ENCODE assay signal across 15 cellular contexts in the genomic region with DNA sequence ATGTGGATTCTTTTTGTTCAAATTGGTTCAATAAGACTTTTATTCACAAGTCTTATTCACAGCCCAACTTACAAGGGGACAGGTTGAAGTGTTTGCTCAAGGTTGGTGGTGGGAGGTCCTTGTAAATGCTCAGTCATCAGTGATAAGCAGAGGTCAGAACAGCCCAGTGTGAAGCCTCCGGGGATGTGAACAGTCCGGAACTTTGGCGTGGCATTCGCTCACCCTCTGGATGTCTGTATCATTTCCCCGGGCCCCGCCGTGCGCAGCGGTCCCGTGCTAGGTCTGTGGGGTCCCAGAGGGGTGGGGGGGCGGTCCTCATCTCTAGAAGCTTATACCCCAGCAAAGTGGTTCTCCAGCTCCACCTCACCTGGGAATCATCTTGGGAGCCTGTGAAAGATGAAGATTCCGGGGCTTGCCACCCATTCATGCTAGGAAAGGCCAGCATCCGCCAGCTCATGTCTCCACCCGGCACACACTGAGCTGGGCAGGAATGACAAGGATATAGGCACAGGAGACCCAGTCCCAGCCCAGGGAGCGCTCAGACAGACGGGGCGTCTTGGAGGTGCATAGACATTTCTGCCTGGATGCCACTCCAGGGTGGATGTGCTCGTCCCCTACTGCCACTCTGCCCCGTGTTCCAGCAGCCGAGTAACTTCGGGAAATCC.
DNase-seq lines count a peak whose midpoint lies in the region; ATAC-seq, FAIRE-seq and TF ChIP-seq lines count a peak whose summit lies in the region.
"Had no signal": no experiment of that assay in that cellular context is flagged by ENCODE, and none has a peak within 500 bp of the region (broad histone marks: within the 10 kb centered on the region; RNA-seq: fewer than 3 reads in every experiment).

No MANE protein-coding gene starts in this region.

- H3K36me3 ChIP-seq in ectodermal cell (ENCODE audit: control insufficient read depth, insufficient read depth, low read length) (peaks cover 3% of the 10 kb centered on the region), muscle layer of duodenum (ENCODE audit: control insufficient read depth in 1 of 2, insufficient read depth in 2 of 2, low read length in 2 of 2) (no peaks in the 10 kb centered on the region), thyroid gland (no peaks in the 10 kb centered on the region)
- H3K36me3 ChIP-seq: right atrium auricular region had no signal

- no peak for TF ChIP-seq CTCF in thyroid gland (IDR thresholded peaks at IDR 0.05)

- no peaks in the 10 kb centered on the region for H3K27me3 Mint-ChIP-seq in activated T-cell treated with anti-CD3 and anti-CD28 coated beads, Interleukin-2, amount 50 U/mL, for 72 hours (ENCODE audit: low read depth)
- no peaks in the 10 kb centered on the region for H3K27me3 Mint-ChIP-seq in activated T-cell treated with anti-CD3 and anti-CD28 coated beads, Interleukin-2, amount 50 U/mL, for 4 hours (ENCODE audit: low read depth)
- H3K27me3 Mint-ChIP-seq: dendritic cell treated with granulocyte-macrophage colony-stimulating factor and Interleukin-4, amounts not matched to agents 40 ng/mL and 50 ng/mL, for 4 days had no signal

- H3K4me1 Mint-ChIP-seq in activated T-cell treated with anti-CD3 and anti-CD28 coated beads, Interleukin-2, amount 50 U/mL, for 72 hours (ENCODE audit: low read depth) = peaks cover 43% of the 10 kb centered on the region
- H3K4me1 Mint-ChIP-seq in activated T-cell treated with anti-CD3 and anti-CD28 coated beads, Interleukin-2, amount 50 U/mL, for 4 hours (ENCODE audit: low read depth) = peaks cover 47% of the 10 kb centered on the region

- no peak overlapping the region for H3K27ac ChIP-seq in ectodermal cell (ENCODE audit: insufficient read depth, low read depth, low read length, poor library complexity, severe bottlenecking)
- H3K27ac ChIP-seq in muscle layer of duodenum (ENCODE audit: low read length) = no peak overlapping the region
- H3K27ac ChIP-seq in thyroid gland = peak overlapping the region; percentile 90 to 99 (median 95)
- H3K27ac ChIP-seq: right atrium auricular region had no signal

- H3K9me3 Mint-ChIP-seq in activated T-cell treated with anti-CD3 and anti-CD28 coated beads, Interleukin-2, amount 50 U/mL, for 72 hours = no peaks in the 10 kb centered on the region
- peaks cover 7% of the 10 kb centered on the region for H3K9me3 Mint-ChIP-seq in activated T-cell treated with anti-CD3 and anti-CD28 coated beads, Interleukin-2, amount 50 U/mL, for 4 hours

- DNase-seq in activated T-cell treated with anti-CD3 and anti-CD28 coated beads, Interleukin-2, amount 50 U/mL, for 72 hours = no peak
- DNase-seq in activated T-cell treated with anti-CD3 and anti-CD28 coated beads, Interleukin-2, amount 50 U/mL, for 4 hours = no peak
- peak; percentile 32 to 43 for DNase-seq in thyroid gland
- no peak for DNase-seq in stimulated activated CD4-positive, alpha-beta T cell treated with anti-CD3 and anti-CD28 coated beads, Interleukin-15, amount 100 ng/mL, for 24 hours
- no peak for DNase-seq in GM12891 (ENCODE audit: insufficient read length, low spot score)
- DNase-seq: activated CD4-positive, alpha-beta T cell treated with anti-CD3 and anti-CD28 coated beads for 48 hours; activated gamma-delta T cell treated with Interleukin-2 at 50 U/mL for 16 hours had no signal

- H3K4me1 ChIP-seq in ectodermal cell (ENCODE audit: control insufficient read depth, insufficient read depth, low read length) (no peaks in the 10 kb centered on the region), muscle layer of duodenum (ENCODE audit: control insufficient read depth in 1 of 2, insufficient read depth in 2 of 2, low read length in 2 of 2) (peaks cover 0 to 13% of the 10 kb centered on the region in 2 donors), thyroid gland (peaks cover 34 to 39% of the 10 kb centered on the region in 2 donors)

- H3K27me3 ChIP-seq in ectodermal cell (ENCODE audit: control insufficient read depth, insufficient read depth, low read length, poor library complexity, severe bottlenecking) (no peaks in the 10 kb centered on the region), muscle layer of duodenum (ENCODE audit: low read depth, low read length) (no peaks in the 10 kb centered on the region), thyroid gland (no peaks in the 10 kb centered on the region)
- H3K27me3 ChIP-seq: right atrium auricular region had no signal

- no peak for TF ChIP-seq POLR2A in thyroid gland (IDR thresholded peaks at IDR 0.05)
- no peak for TF ChIP-seq POLR2A in GM12891 (IDR thresholded peaks at IDR 0.05; ENCODE audit: low read depth, low read length)

- peak overlapping the region; percentile 22 for H3K4me3 ChIP-seq in ectodermal cell (ENCODE audit: insufficient read depth, low read depth, low read length)
- peak overlapping the region; percentile 42 to 65 for H3K4me3 ChIP-seq in muscle layer of duodenum (ENCODE audit: low read depth in 1 of 2, low read length in 2 of 2)
- H3K4me3 ChIP-seq in thyroid gland (replicated peaks in 1 of 3) = no peak overlapping the region

- FAIRE-seq in GM12891 (lab: Jason Lieb, UNC) = no peak
- FAIRE-seq: A204.1, GM19239 had no signal

- peak overlapping the region; percentile 5 to 83 for H3K4me3 Mint-ChIP-seq in activated T-cell treated with anti-CD3 and anti-CD28 coated beads, Interleukin-2, amount 50 U/mL, for 72 hours
- no peak overlapping the region for H3K4me3 Mint-ChIP-seq in activated T-cell treated with anti-CD3 and anti-CD28 coated beads, Interleukin-2, amount 50 U/mL, for 4 hours
- H3K4me3 Mint-ChIP-seq: dendritic cell treated with granulocyte-macrophage colony-stimulating factor and Interleukin-4, amounts not matched to agents 40 ng/mL and 50 ng/mL, for 4 days had no signal

- no peak overlapping the region for H3K27ac Mint-ChIP-seq in activated T-cell treated with anti-CD3 and anti-CD28 coated beads, Interleukin-2, amount 50 U/mL, for 72 hours
- H3K27ac Mint-ChIP-seq: dendritic cell treated with granulocyte-macrophage colony-stimulating factor and Interleukin-4, amounts not matched to agents 40 ng/mL and 50 ng/mL, for 4 days had no signal

- H3K36me3 Mint-ChIP-seq in activated T-cell treated with anti-CD3 and anti-CD28 coated beads, Interleukin-2, amount 50 U/mL, for 72 hours (ENCODE audit: insufficient read depth in 2 of 2) = peaks cover 6 to 9% of the 10 kb centered on the region in 2 donors
- H3K36me3 Mint-ChIP-seq in activated T-cell treated with anti-CD3 and anti-CD28 coated beads, Interleukin-2, amount 50 U/mL, for 4 hours (ENCODE audit: insufficient read depth) = peaks cover 10% of the 10 kb centered on the region

- WGBS in ectodermal cell, 2 experiments = 88 to 89% methylated on average over 21 of the region's 21 CpGs
- WGBS in thyroid gland, 2 donors = 70 to 79% methylated on average over 16 to 19 of the region's 21 CpGs

- no peaks in the 10 kb centered on the region for H3K9me3 ChIP-seq in ectodermal cell (ENCODE audit: control insufficient read depth, low read length)
- H3K9me3 ChIP-seq in muscle layer of duodenum (ENCODE audit: control insufficient read depth in 1 of 2, low read length in 2 of 2) = no peaks in the 10 kb centered on the region
- no peaks in the 10 kb centered on the region for H3K9me3 ChIP-seq in thyroid gland
- H3K9me3 ChIP-seq: right atrium auricular region had no signal

- intact Hi-C loops in thyroid gland (cut with DNase I) = no loop called here

- ATAC-seq in activated T-cell treated with anti-CD3 and anti-CD28 coated beads, Interleukin-2, amount 50 U/mL, for 72 hours (replicated peaks in 1 of 2) = no peak
- ATAC-seq in activated T-cell treated with anti-CD3 and anti-CD28 coated beads, Interleukin-2, amount 50 U/mL, for 4 hours = no peak
- no peak for ATAC-seq in GM21619 (IDR thresholded peaks at IDR 0.05; ENCODE audit: unreplicated experiment)
- ATAC-seq: HCT116 had no signal

TF ChIP-seq in GM12891, 5 proteins besides CTCF, POLR2A, EP300 and RAD21:
- no peak for TF ChIP-seq PAX5 (IDR thresholded peaks at IDR 0.05; ENCODE audit: insufficient read depth, low read length, severe bottlenecking)
- TF ChIP-seq TAF1 (IDR thresholded peaks at IDR 0.05; ENCODE audit: low read depth, low read length) = no peak
- TF ChIP-seq POU2F2 (IDR thresholded peaks at IDR 0.05; ENCODE audit: low read depth, low read length) = no peak
- no peak for TF ChIP-seq POLR2AphosphoS5 (IDR thresholded peaks at IDR 0.05; ENCODE audit: low read depth, low read length)
- no peak for TF ChIP-seq SPI1 (IDR thresholded peaks at IDR 0.05; ENCODE audit: low read depth, low read length)

Comparison
In these comparisons a context has a peak if more than half of its experiments do, and no peak if none do; other contexts are left out.
1. DNase-seq: peak in thyroid gland (2 of 2); none in activated T-cell treated with anti-CD3 and anti-CD28 coated beads, Interleukin-2, amount 50 U/mL, for 72 hours (0 of 2), activated T-cell treated with anti-CD3 and anti-CD28 coated beads, Interleukin-2, amount 50 U/mL, for 4 hours (single experiment), stimulated activated CD4-positive, alpha-beta T cell treated with anti-CD3 and anti-CD28 coated beads, Interleukin-15, amount 100 ng/mL, for 24 hours (single experiment) and GM12891 (single experiment).
2. H3K27ac ChIP-seq: peak in thyroid gland (3 of 3); none in ectodermal cell (single experiment) and muscle layer of duodenum (single experiment).
3. H3K4me3 ChIP-seq: peak in ectodermal cell (single experiment) and muscle layer of duodenum (2 of 2); none in thyroid gland (0 of 3).